Comparison of ENCODE assay signal across 8 cellular contexts in the genomic region with DNA sequence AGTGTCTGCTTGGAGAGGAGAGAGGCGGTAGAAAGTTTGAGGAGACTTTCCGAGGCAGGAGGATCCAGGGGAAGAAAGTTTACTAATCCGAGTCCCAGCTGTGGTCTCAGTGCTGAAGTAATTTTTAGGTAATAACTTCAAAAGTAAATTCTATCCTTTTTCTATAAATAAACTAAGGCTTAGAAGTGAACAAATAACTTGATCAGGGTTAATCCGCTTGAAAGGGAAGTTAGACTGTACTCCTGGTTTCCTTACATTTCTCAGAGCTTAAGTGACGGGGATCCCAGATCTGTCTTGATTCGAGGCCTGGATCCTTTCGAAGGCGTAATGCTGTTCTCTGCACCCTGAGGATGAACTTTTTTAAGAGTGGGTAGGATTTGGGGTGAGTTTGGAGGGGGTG. TPM values are rescaled to one million over a fixed set of nuclear protein-coding genes. Genes with fewer than 3 reads are reported as not detected.
DNase-seq lines count a peak whose midpoint lies in the region; ATAC-seq and TF ChIP-seq lines count a peak whose summit lies in the region.

No MANE protein-coding gene starts in this region.

- H3F3A ChIP-seq in PC-3 (ENCODE audit: low read length, unreplicated experiment): no peaks in the 10 kb centered on the region

- peak overlapping the region; percentile 97 for H3K4me2 ChIP-seq in PC-3 (ENCODE audit: low read length)
- H3K4me2 ChIP-seq in parathyroid adenoma (ENCODE audit: low read length): peak overlapping the region; percentile 92

- CTCF ChIA-PET in PC-3 (lab: Charles Lee): interaction anchor here (1.1 kb wide), 1 partner anchor 11 kb away, joined by 5 read pairs; no protein-coding TSS in a partner anchor

- H3K4me1 ChIP-seq in PC-3 (ENCODE audit: insufficient read depth, low read length) (peaks cover 38% of the 10 kb centered on the region), parathyroid adenoma (peaks cover 10% of the 10 kb centered on the region)

- peaks cover 59% of the 10 kb centered on the region for H3K79me2 ChIP-seq in PC-3 (ENCODE audit: low read length)
- peaks cover 62% of the 10 kb centered on the region for H3K79me2 ChIP-seq in parathyroid adenoma

- H2AFZ ChIP-seq in PC-3 (ENCODE audit: low read length) (no peak overlapping the region), parathyroid adenoma (no peak overlapping the region)

- no peaks in the 10 kb centered on the region for H3K9me2 ChIP-seq in PC-3 (replicated peaks; ENCODE audit: low read length)

- peaks cover 31% of the 10 kb centered on the region for H4K20me1 ChIP-seq in PC-3 (ENCODE audit: low read length)

- H3K9me3 ChIP-seq in PC-3 (ENCODE audit: low read length): no peaks in the 10 kb centered on the region
- H3K9me3 ChIP-seq in parathyroid adenoma (ENCODE audit: control insufficient read depth, low read length): no peaks in the 10 kb centered on the region

- H3K27ac ChIP-seq in PC-3 (ENCODE audit: low read length): no peak overlapping the region
- no peak overlapping the region for H3K27ac ChIP-seq in parathyroid adenoma

- TF ChIP-seq CTCF in PC-3 (conservative IDR thresholded peaks at IDR 0.05; ENCODE audit: low read depth, low read length) (no peak), epithelial cell of esophagus (IDR thresholded peaks at IDR 0.05; ENCODE audit: insufficient read depth, low read depth, low read length, missing control alignments) (no peak), parathyroid adenoma (IDR thresholded peaks at IDR 0.05) (no peak)

- peaks cover 23% of the 10 kb centered on the region for H3K36me3 ChIP-seq in PC-3 (ENCODE audit: low read depth, low read length)
- H3K36me3 ChIP-seq in parathyroid adenoma (ENCODE audit: control insufficient read depth, insufficient read depth, low read length): no peaks in the 10 kb centered on the region

- BruUV-seq in PC-3 (replicated peaks; lab: Mats Ljungman, UMichigan): no TSS peak

- peak overlapping the region; percentile 87 for H3K4me3 ChIP-seq in PC-3 (ENCODE audit: low read length)
- peak overlapping the region; percentile 64 for H3K4me3 ChIP-seq in epithelial cell of esophagus (ENCODE audit: low read length)
- peak overlapping the region; percentile 91 for H3K4me3 ChIP-seq in parathyroid adenoma (ENCODE audit: low read depth, low read length)

- ATAC-seq in PC-3: no peak
- ATAC-seq in HG03097 (IDR thresholded peaks at IDR 0.05; ENCODE audit: low FRiP score, unreplicated experiment): no peak
- no peak for ATAC-seq in GM19455 (IDR thresholded peaks at IDR 0.05; ENCODE audit: unreplicated experiment)

- POLR2A ChIA-PET in PC-3 (lab: Charles Lee; ENCODE audit: unreplicated experiment): interaction anchor here (0.6 kb wide), 1 partner anchor 8 kb away, joined by 3 read pairs; no protein-coding TSS in a partner anchor

- DNase-seq in ELR (ENCODE audit: low read depth): peak; percentile 4
- no peak for DNase-seq in PC-3
- no peak for DNase-seq in epithelial cell of esophagus (ENCODE audit: low read depth)
- no peak for DNase-seq in NCI-H146 treated with DMSO at 0.1 percent for 48 hours (lab: John Stamatoyannopoulos, UW; ENCODE audit: unreplicated experiment)
- no peak for DNase-seq in cortex of kidney (lab: John Stamatoyannopoulos, UW)

- H3K9ac ChIP-seq in PC-3 (ENCODE audit: low read length): peak overlapping the region; percentile 92
- H3K9ac ChIP-seq in parathyroid adenoma: no peak overlapping the region

- intact Hi-C loops in PC-3 (cut with micrococcal nuclease): loop anchor here (10.0 kb wide), 3 partner anchors 199 to 351 kb away; no protein-coding TSS in a partner anchor

- no peaks in the 10 kb centered on the region for H3K27me3 ChIP-seq in PC-3 (ENCODE audit: low read length)
- no peaks in the 10 kb centered on the region for H3K27me3 ChIP-seq in parathyroid adenoma (ENCODE audit: control insufficient read depth, insufficient read depth, low read length)

RNA-seq across cellular contexts. Expression of gene STK35, which starts 2.6 kb away (rescaled TPM):
- 38.4 and 54.3 TPM in 2 replicates for total RNA-seq in PC-3 (2014; rRNA removed)
